10 cellular contexts compared by ENCODE assay signal in the genomic region with DNA sequence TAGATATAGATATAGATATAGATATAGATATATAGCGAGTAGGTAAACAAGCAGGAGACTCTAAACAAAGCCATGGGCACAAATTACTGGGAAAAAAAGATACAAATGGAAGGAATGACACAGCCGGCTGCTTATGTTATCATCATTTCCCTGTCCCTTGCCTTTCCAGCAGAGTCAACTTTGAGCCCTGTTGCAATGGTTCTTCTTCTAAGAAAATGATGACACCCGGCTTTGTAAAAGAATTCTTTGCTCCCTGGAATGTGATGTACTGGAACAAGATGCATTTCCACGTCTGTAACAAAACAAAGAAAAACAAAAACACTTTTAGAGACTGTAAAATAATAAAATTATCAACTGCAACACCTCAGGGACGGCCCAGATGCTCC.
DNase-seq lines count a peak whose midpoint lies in the region; ATAC-seq and TF ChIP-seq lines count a peak whose summit lies in the region.
"Had no signal": no experiment of that assay in that cellular context is flagged by ENCODE, and none has a peak within 500 bp of the region (broad histone marks: within the 10 kb centered on the region; RNA-seq: fewer than 3 reads in every experiment).

No MANE protein-coding gene starts in this region.

- H3K4me3 Mint-ChIP-seq in activated CD4-positive, alpha-beta T cell treated with anti-CD3 and anti-CD28 coated beads, Interleukin-2, amount 10 ng/mL, durations not matched to agents 7 days and 5 days, result peak overlapping the region; percentile 74
- H3K4me3 Mint-ChIP-seq: nephron had no signal

- POLR2A ChIA-PET in activated CD4-positive, alpha-beta T cell treated with anti-CD3 and anti-CD28 coated beads, Interleukin-2, amount 10 ng/mL, durations not matched to agents 7 days and 5 days (lab: Charles Lee), result no interaction called here

- H3K4me3 ChIP-seq in astrocyte of the spinal cord (ENCODE audit: low read depth, low read length), result peak overlapping the region; percentile 56
- H3K4me3 ChIP-seq in kidney epithelial cell (ENCODE audit: low read depth, low read length), result peak overlapping the region; percentile 53
- H3K4me3 ChIP-seq in suprapubic skin, result peak overlapping the region; percentile 54

- H3K36me3 ChIP-seq in kidney epithelial cell (ENCODE audit: control insufficient read depth, insufficient read depth, low read length) (no peaks in the 10 kb centered on the region), suprapubic skin (no peaks in the 10 kb centered on the region)

- H3K27ac Mint-ChIP-seq in activated CD4-positive, alpha-beta T cell treated with anti-CD3 and anti-CD28 coated beads, Interleukin-2, amount 10 ng/mL, durations not matched to agents 7 days and 5 days, result peak overlapping the region; percentile 88
- H3K27ac Mint-ChIP-seq: nephron had no signal

- no peaks in the 10 kb centered on the region for H3K9me3 ChIP-seq in suprapubic skin

- no peaks in the 10 kb centered on the region for H3K36me3 Mint-ChIP-seq in activated CD4-positive, alpha-beta T cell treated with anti-CD3 and anti-CD28 coated beads, Interleukin-2, amount 10 ng/mL, durations not matched to agents 7 days and 5 days (ENCODE audit: low read depth)

- CTCF ChIA-PET in activated CD4-positive, alpha-beta T cell treated with anti-CD3 and anti-CD28 coated beads, Interleukin-2, amount 10 ng/mL, durations not matched to agents 7 days and 5 days (lab: Charles Lee), result no interaction called here

- TF ChIP-seq EP300 in suprapubic skin (IDR thresholded peaks at IDR 0.05), result no peak

- no peak overlapping the region for H3K27ac ChIP-seq in suprapubic skin

- peaks cover 4% of the 10 kb centered on the region for H3K9me3 Mint-ChIP-seq in activated CD4-positive, alpha-beta T cell treated with anti-CD3 and anti-CD28 coated beads, Interleukin-2, amount 10 ng/mL, durations not matched to agents 7 days and 5 days

- no peak for DNase-seq in activated CD4-positive, alpha-beta T cell treated with anti-CD3 and anti-CD28 coated beads, Interleukin-2, amount 10 ng/mL, durations not matched to agents 7 days and 5 days
- DNase-seq in activated CD4-positive, alpha-beta T cell treated with anti-CD3 and anti-CD28 coated beads, Interleukin-2, amount 50 U/mL, for 4 hours, result no peak
- DNase-seq in astrocyte of the spinal cord (ENCODE audit: low read depth, low spot score), result no peak
- DNase-seq in kidney epithelial cell (ENCODE audit: low read depth), result no peak
- no peak for DNase-seq in suprapubic skin (ENCODE audit: low spot score in 2 of 2)
- DNase-seq in NCI-H2171 treated with DMSO at 0.1 percent for 48 hours (lab: John Stamatoyannopoulos, UW), result no peak
- DNase-seq in hypothalamus (lab: John Stamatoyannopoulos, UW), result no peak
- DNase-seq: AML-193 had no signal

- 38% methylated on average over 5 of the region's 5 CpGs for WGBS in suprapubic skin

- no peak for ATAC-seq in HG02973 (IDR thresholded peaks at IDR 0.05; ENCODE audit: unreplicated experiment)

- H3K27me3 ChIP-seq in kidney epithelial cell (ENCODE audit: control insufficient read depth, insufficient read depth, low read length), result no peaks in the 10 kb centered on the region
- H3K27me3 ChIP-seq in suprapubic skin, result no peaks in the 10 kb centered on the region

- H3K4me1 Mint-ChIP-seq in activated CD4-positive, alpha-beta T cell treated with anti-CD3 and anti-CD28 coated beads, Interleukin-2, amount 10 ng/mL, durations not matched to agents 7 days and 5 days, result peaks cover 8% of the 10 kb centered on the region

- TF ChIP-seq CTCF in astrocyte of the spinal cord (IDR thresholded peaks at IDR 0.05; ENCODE audit: low read depth, low read length) (no peak), kidney epithelial cell (IDR thresholded peaks at IDR 0.05; ENCODE audit: insufficient read depth, low read length, poor library complexity, severe bottlenecking) (no peak), suprapubic skin (IDR thresholded peaks at IDR 0.05) (no peak)

- peaks cover 9% of the 10 kb centered on the region for H3K4me1 ChIP-seq in suprapubic skin

- in situ Hi-C loops in astrocyte of the spinal cord (cut with HindIII; ENCODE audit: low sequenced_read_pairs), result no loop called here

- no peak for TF ChIP-seq POLR2A in suprapubic skin (IDR thresholded peaks at IDR 0.05)

- peaks cover 7% of the 10 kb centered on the region for H3K27me3 Mint-ChIP-seq in activated CD4-positive, alpha-beta T cell treated with anti-CD3 and anti-CD28 coated beads, Interleukin-2, amount 10 ng/mL, durations not matched to agents 7 days and 5 days
